Comparison of ENCODE assay signal across 33 cellular contexts in genomic region chr14:35512765-35513164, GRCh38. TPM values are rescaled to one million over a fixed set of nuclear protein-coding genes. Genes with fewer than 3 reads are reported as not detected.
"Had no signal": no experiment of that assay in that cellular context is flagged by ENCODE, and none has a peak within 500 bp of the region (broad histone marks: within the 10 kb centered on the region; RNA-seq: fewer than 3 reads in every experiment).

No MANE protein-coding gene starts in this region.

- H3K4me2 ChIP-seq: KMS-11 had no signal

- DNase-seq: MG63, MM.1S, NCI-H1048, NCI-H1092, NCI-H1092 treated with DMSO at 0.1 percent for 48 hours, NCI-H1105, NCI-H1105 treated with DMSO at 0.1 percent for 48 hours, NCI-H1417, NCI-H1417 treated with DMSO at 0.1 percent for 48 hours, NCI-H1436, NCI-H1436 treated with DMSO at 0.1 percent for 48 hours, NCI-H146, NCI-H1694, NCI-H1694 treated with DMSO at 0.1 percent for 48 hours, NCI-H187, NCI-H187 treated with DMSO at 0.1 percent for 48 hours, NCI-H1930, NCI-H2029, NCI-H2029 treated with DMSO at 0.1 percent for 48 hours, NCI-H2081, NCI-H2081 treated with DMSO at 0.1 percent for 48 hours, NCI-H2107, NCI-H2171, NCI-H2171 treated with DMSO at 0.1 percent for 48 hours, NCI-H2227 treated with DMSO at 0.1 percent for 48 hours, NCI-H226, NCI-H345, NCI-H446, NCI-H446 treated with DMSO at 0.1 percent for 48 hours, NCI-H510A had no signal

- H3K9ac ChIP-seq: KMS-11 had no signal

- H3K9me3 ChIP-seq: MG63 had no signal

- H3K27ac ChIP-seq: KMS-11 had no signal

- H3K36me3 ChIP-seq: MG63 had no signal

- H3K4me3 ChIP-seq: MG63 had no signal

RNA-seq across cellular contexts. Expression of gene INSM2, which starts 21.2 kb away (rescaled TPM):
- total RNA-seq: M059J, NCI-H460 had no signal
